ENCODE assay signal across 1 cellular context in the genomic region with DNA sequence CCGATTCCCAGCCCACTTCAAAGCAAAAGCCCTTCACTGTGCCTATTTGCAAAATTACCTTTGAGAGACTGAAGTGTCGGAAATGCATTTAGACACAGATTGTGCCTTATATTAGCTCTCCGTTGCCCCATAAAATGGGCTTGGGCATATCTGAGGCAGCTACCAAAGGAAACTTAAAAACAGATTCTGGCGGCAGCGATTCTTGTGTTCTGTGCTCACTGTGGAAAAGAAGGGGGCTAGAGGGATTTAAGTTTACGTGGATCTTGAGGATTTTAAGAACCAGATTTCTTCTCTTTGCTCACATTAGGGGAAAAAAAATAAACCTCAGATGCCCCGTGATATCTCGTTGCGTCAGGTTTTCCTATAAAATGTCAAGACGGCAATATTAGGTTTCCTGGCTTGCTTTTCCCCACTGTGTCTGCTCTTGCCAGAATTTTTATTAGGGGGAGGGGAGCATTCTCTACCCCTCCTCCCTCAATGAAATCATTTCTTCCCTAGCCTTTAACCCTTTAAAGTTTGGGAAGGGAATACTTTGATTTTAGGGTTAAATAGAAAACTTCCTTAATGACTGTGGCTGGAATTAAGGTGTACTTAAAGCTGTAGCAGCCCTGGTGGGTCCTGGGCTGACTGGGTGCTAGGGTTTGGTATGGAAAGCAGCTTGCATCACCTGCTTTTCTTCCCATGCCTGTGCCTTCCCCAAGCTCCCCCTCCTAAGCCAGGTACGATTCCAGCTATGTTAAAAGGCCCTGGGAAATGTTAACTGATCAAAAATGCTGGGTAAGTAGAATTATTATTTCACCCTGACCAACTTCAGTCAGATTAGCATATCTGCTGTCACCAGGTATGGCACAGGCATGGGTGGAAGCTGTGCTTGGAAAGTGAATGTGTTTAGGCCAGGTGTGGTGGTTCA.
TF ChIP-seq lines count a peak whose summit lies in the region.

No MANE protein-coding gene starts in this region.

TF ChIP-seq in HEK293, 187 proteins besides CTCF, POLR2A, EP300 and RAD21 (continued from another document and continues in another):
- TF ChIP-seq TSHZ1 (tag by site-specific recombination; IDR thresholded peaks at IDR 0.05; ENCODE audit: borderline replicate concordance) = peak; percentile 79
- TF ChIP-seq, protein P1, sequence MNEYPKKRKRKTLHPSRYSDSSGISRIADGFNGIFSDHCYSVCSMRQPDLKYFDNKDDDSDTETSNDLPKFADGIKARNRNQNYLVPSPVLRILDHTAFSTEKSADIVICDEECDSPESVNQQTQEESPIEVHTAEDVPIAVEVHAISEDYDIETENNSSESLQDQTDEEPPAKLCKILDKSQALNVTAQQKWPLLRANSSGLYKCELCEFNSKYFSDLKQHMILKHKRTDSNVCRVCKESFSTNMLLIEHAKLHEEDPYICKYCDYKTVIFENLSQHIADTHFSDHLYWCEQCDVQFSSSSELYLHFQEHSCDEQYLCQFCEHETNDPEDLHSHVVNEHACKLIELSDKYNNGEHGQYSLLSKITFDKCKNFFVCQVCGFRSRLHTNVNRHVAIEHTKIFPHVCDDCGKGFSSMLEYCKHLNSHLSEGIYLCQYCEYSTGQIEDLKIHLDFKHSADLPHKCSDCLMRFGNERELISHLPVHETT (tag by site-specific recombination; IDR thresholded peaks at IDR 0.05) = peak; percentile 23; the same call in 1 of the 2 replicates
- TF ChIP-seq OVOL3 (tag by site-specific recombination; IDR thresholded peaks at IDR 0.05) = 0 out of 2 replicates have a peak, but pooled peaks have one; percentile 7
- TF ChIP-seq KLF7 (tag by site-specific recombination; IDR thresholded peaks at IDR 0.05; ENCODE audit: borderline replicate concordance) = peak; percentile 48; the same call in 1 of the 2 replicates
- TF ChIP-seq ZNF16 (tag by site-specific recombination; IDR thresholded peaks at IDR 0.05; ENCODE audit: low read depth) = no peak
- TF ChIP-seq KLF8 (tag by site-specific recombination; IDR thresholded peaks at IDR 0.05) = peak; percentile 65
- peak; percentile 65 for TF ChIP-seq ZNF335 (tag by site-specific recombination; conservative IDR thresholded peaks at IDR 0.05)
- TF ChIP-seq ZNF341 (tag by site-specific recombination; IDR thresholded peaks at IDR 0.05; ENCODE audit: low read depth) = 0 out of 2 replicates have a peak, but pooled peaks have one; percentile 36
- no peak for TF ChIP-seq ZNF311 (tag by site-specific recombination; IDR thresholded peaks at IDR 0.05; ENCODE audit: borderline replicate concordance)
- TF ChIP-seq IKZF3 (tag by site-specific recombination; IDR thresholded peaks at IDR 0.05) = peak; percentile 94
- TF ChIP-seq ZNF610 (tag by site-specific recombination; IDR thresholded peaks at IDR 0.05; ENCODE audit: borderline replicate concordance) = peak; percentile 75; the same call in 1 of the 2 replicates
- TF ChIP-seq ZNF366 (tag by site-specific recombination; conservative IDR thresholded peaks at IDR 0.05) = peak; percentile 52
- no peak for TF ChIP-seq ZNF747 (tag by site-specific recombination; IDR thresholded peaks at IDR 0.05)
- TF ChIP-seq ZBTB21 (tag by site-specific recombination; IDR thresholded peaks at IDR 0.05) = peak; percentile 74
- TF ChIP-seq ZSCAN30 (tag by site-specific recombination; IDR thresholded peaks at IDR 0.05) = peak; percentile 59
- 0 out of 2 replicates have a peak, but pooled peaks have one; percentile 22 for TF ChIP-seq ZNF664 (tag by site-specific recombination; IDR thresholded peaks at IDR 0.05)
- peak; percentile 92 for TF ChIP-seq OSR2 (tag by site-specific recombination; IDR thresholded peaks at IDR 0.05)
- peak; percentile 71; the same call in 1 of the 2 replicates for TF ChIP-seq ZFP69B (tag by site-specific recombination; IDR thresholded peaks at IDR 0.05)
- TF ChIP-seq ZNF10 (tag by site-specific recombination; IDR thresholded peaks at IDR 0.05) = peak; percentile 64
- peak; percentile 96 for TF ChIP-seq MYNN (tag by site-specific recombination; IDR thresholded peaks at IDR 0.05; ENCODE audit: borderline replicate concordance)
- peak; percentile 92 for TF ChIP-seq ZNF561 (tag by site-specific recombination; IDR thresholded peaks at IDR 0.05; ENCODE audit: borderline replicate concordance)
- 0 out of 2 replicates have a peak, but pooled peaks have one; percentile 38 for TF ChIP-seq ZNF488 (tag by site-specific recombination; IDR thresholded peaks at IDR 0.05)
- 0 out of 2 replicates have a peak, but pooled peaks have one; percentile 23 for TF ChIP-seq ZNF501 (tag by site-specific recombination; IDR thresholded peaks at IDR 0.05)
- TF ChIP-seq ZBTB20 (tag by site-specific recombination; IDR thresholded peaks at IDR 0.05) = peak; percentile 89
- peak; percentile 68; the same call in 1 of the 2 replicates for TF ChIP-seq BCL11B (tag by site-specific recombination; IDR thresholded peaks at IDR 0.05; ENCODE audit: low read depth)
- peak; percentile 88 for TF ChIP-seq KLF16 (tag by site-specific recombination; IDR thresholded peaks at IDR 0.05)
- peak; percentile 82; the same call in 1 of the 2 replicates for TF ChIP-seq BCL11A (tag by site-specific recombination; IDR thresholded peaks at IDR 0.05; ENCODE audit: low read depth)
- TF ChIP-seq GLI2 (tag by site-specific recombination; IDR thresholded peaks at IDR 0.05; ENCODE audit: borderline replicate concordance, low read depth) = peak; percentile 48
- TF ChIP-seq ZNF324 (tag by site-specific recombination; IDR thresholded peaks at IDR 0.05) = peak; percentile 17; the same call in 1 of the 2 replicates
- TF ChIP-seq HIC1 (tag by site-specific recombination; IDR thresholded peaks at IDR 0.05) = peak; percentile 51; the same call in 1 of the 2 replicates
- no peak for TF ChIP-seq ZNF114 (tag by site-specific recombination; IDR thresholded peaks at IDR 0.05)
- TF ChIP-seq ZNF2 (tag by site-specific recombination; IDR thresholded peaks at IDR 0.05) = peak; percentile 48; the same call in 1 of the 2 replicates
- no peak for TF ChIP-seq GLIS2 (tag by site-specific recombination; IDR thresholded peaks at IDR 0.05)
- no peak for TF ChIP-seq ZNF701 (tag by site-specific recombination; IDR thresholded peaks at IDR 0.05)
- TF ChIP-seq ZNF558 (tag by site-specific recombination; IDR thresholded peaks at IDR 0.05) = no peak
- peak; percentile 92 for TF ChIP-seq ZNF843 (tag by site-specific recombination; IDR thresholded peaks at IDR 0.05)
- TF ChIP-seq, protein P2, sequence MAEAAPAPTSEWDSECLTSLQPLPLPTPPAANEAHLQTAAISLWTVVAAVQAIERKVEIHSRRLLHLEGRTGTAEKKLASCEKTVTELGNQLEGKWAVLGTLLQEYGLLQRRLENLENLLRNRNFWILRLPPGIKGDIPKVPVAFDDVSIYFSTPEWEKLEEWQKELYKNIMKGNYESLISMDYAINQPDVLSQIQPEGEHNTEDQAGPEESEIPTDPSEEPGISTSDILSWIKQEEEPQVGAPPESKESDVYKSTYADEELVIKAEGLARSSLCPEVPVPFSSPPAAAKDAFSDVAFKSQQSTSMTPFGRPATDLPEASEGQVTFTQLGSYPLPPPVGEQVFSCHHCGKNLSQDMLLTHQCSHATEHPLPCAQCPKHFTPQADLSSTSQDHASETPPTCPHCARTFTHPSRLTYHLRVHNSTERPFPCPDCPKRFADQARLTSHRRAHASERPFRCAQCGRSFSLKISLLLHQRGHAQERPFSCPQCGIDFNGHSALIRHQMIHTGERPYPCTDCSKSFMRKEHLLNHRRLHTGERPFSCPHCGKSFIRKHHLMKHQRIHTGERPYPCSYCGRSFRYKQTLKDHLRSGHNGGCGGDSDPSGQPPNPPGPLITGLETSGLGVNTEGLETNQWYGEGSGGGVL (tag by site-specific recombination; IDR thresholded peaks at IDR 0.05) = peak; percentile 69
- TF ChIP-seq ZNF146 (tag by site-specific recombination; IDR thresholded peaks at IDR 0.05) = 0 out of 2 replicates have a peak, but pooled peaks have one; percentile 11
- TF ChIP-seq KLF10 (tag by site-specific recombination; IDR thresholded peaks at IDR 0.05) = peak; percentile 80
- peak; percentile 12 for TF ChIP-seq ZNF529 (tag by site-specific recombination; IDR thresholded peaks at IDR 0.05; ENCODE audit: insufficient replicate concordance)
- TF ChIP-seq ZNF157 (tag by site-specific recombination; IDR thresholded peaks at IDR 0.05) = no peak
- TF ChIP-seq ZNF76 (tag by site-specific recombination; IDR thresholded peaks at IDR 0.05; ENCODE audit: borderline replicate concordance, low read depth) = 0 out of 2 replicates have a peak, but pooled peaks have one; percentile 30
- TF ChIP-seq ZNF155 (tag by site-specific recombination; IDR thresholded peaks at IDR 0.05) = no peak
- TF ChIP-seq ZNF133 (tag by site-specific recombination; IDR thresholded peaks at IDR 0.05) = no peak
- TF ChIP-seq, protein P3, sequence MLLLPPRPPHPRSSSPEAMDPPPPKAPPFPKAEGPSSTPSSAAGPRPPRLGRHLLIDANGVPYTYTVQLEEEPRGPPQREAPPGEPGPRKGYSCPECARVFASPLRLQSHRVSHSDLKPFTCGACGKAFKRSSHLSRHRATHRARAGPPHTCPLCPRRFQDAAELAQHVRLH (tag by site-specific recombination; IDR thresholded peaks at IDR 0.05) = peak; percentile 89
- peak; percentile 84 for TF ChIP-seq ZBTB8A (tag by site-specific recombination; IDR thresholded peaks at IDR 0.05)
- TF ChIP-seq, protein P4, sequence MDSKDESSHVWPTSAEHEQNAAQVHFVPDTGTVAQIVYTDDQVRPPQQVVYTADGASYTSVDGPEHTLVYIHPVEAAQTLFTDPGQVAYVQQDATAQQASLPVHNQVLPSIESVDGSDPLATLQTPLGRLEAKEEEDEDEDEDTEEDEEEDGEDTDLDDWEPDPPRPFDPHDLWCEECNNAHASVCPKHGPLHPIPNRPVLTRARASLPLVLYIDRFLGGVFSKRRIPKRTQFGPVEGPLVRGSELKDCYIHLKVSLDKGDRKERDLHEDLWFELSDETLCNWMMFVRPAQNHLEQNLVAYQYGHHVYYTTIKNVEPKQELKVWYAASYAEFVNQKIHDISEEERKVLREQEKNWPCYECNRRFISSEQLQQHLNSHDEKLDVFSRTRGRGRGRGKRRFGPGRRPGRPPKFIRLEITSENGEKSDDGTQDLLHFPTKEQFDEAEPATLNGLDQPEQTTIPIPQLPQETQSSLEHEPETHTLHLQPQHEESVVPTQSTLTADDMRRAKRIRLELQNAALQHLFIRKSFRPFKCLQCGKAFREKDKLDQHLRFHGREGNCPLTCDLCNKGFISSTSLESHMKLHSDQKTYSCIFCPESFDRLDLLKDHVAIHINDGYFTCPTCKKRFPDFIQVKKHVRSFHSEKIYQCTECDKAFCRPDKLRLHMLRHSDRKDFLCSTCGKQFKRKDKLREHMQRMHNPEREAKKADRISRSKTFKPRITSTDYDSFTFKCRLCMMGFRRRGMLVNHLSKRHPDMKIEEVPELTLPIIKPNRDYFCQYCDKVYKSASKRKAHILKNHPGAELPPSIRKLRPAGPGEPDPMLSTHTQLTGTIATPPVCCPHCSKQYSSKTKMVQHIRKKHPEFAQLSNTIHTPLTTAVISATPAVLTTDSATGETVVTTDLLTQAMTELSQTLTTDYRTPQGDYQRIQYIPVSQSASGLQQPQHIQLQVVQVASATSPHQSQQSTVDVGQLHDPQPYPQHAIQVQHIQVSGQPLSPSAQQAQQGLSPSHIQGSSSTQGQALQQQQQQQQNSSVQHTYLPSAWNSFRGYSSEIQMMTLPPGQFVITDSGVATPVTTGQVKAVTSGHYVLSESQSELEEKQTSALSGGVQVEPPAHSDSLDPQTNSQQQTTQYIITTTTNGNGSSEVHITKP (tag by site-specific recombination; IDR thresholded peaks at IDR 0.05) = peak; percentile 51
- TF ChIP-seq GFI1B (tag by site-specific recombination; IDR thresholded peaks at IDR 0.05) = peak; percentile 98
- TF ChIP-seq ZNF585B (tag by site-specific recombination; IDR thresholded peaks at IDR 0.05) = no peak
- TF ChIP-seq KLF1 (tag by site-specific recombination; IDR thresholded peaks at IDR 0.05) = peak; percentile 70; the same call in 1 of the 2 replicates
- TF ChIP-seq MZF1 (tag by site-specific recombination; IDR thresholded peaks at IDR 0.05; ENCODE audit: borderline replicate concordance) = peak; percentile 96
